In the genomic region with DNA sequence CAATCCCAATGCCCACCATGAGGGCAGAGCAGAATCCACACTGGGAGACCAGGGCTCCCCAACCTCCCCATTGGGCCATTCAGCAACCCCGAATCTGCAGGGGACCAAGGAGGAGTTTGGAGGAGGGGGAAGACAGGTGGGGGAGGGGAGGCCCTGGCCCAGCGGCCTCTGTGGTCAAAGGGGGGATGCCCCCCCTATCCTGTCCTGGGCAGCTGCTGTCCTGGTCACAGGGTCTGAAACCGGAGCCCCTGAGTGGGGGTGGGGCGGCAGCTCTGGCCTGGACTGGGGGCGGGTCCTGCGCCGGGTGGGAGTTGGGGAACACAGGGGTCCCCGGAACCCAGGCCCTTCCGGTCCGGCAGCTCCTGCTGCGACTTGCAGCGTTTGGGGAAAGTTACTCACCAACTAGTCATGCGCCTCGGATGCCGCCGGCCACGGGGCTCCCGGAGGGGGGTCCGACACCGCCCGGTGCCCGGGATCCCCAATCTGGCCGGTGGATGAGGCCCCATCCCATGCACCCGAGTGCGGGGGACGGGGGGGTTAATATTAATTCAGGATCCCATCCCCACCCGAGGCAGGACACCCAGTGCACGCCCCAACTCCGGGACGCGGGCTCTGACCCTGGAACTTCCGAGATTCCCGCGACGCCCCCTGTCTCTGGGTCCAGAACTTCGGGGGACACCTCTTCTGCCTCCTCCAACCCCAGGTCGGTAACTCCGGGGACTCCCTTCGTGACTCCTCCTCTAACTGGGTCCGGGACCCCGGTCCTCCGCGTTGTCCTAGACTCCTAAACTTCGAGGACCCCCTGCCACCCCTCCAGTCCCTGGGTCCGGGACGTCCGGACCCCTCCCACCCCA, we compare ENCODE assay signal across 1 cellular context.
TF ChIP-seq lines count a peak whose summit lies in the region.

No MANE protein-coding gene starts in this region.

TF ChIP-seq in GM23338, 12 proteins besides CTCF, POLR2A, EP300 and RAD21 (continued from another document):
- TF ChIP-seq, protein P1, sequence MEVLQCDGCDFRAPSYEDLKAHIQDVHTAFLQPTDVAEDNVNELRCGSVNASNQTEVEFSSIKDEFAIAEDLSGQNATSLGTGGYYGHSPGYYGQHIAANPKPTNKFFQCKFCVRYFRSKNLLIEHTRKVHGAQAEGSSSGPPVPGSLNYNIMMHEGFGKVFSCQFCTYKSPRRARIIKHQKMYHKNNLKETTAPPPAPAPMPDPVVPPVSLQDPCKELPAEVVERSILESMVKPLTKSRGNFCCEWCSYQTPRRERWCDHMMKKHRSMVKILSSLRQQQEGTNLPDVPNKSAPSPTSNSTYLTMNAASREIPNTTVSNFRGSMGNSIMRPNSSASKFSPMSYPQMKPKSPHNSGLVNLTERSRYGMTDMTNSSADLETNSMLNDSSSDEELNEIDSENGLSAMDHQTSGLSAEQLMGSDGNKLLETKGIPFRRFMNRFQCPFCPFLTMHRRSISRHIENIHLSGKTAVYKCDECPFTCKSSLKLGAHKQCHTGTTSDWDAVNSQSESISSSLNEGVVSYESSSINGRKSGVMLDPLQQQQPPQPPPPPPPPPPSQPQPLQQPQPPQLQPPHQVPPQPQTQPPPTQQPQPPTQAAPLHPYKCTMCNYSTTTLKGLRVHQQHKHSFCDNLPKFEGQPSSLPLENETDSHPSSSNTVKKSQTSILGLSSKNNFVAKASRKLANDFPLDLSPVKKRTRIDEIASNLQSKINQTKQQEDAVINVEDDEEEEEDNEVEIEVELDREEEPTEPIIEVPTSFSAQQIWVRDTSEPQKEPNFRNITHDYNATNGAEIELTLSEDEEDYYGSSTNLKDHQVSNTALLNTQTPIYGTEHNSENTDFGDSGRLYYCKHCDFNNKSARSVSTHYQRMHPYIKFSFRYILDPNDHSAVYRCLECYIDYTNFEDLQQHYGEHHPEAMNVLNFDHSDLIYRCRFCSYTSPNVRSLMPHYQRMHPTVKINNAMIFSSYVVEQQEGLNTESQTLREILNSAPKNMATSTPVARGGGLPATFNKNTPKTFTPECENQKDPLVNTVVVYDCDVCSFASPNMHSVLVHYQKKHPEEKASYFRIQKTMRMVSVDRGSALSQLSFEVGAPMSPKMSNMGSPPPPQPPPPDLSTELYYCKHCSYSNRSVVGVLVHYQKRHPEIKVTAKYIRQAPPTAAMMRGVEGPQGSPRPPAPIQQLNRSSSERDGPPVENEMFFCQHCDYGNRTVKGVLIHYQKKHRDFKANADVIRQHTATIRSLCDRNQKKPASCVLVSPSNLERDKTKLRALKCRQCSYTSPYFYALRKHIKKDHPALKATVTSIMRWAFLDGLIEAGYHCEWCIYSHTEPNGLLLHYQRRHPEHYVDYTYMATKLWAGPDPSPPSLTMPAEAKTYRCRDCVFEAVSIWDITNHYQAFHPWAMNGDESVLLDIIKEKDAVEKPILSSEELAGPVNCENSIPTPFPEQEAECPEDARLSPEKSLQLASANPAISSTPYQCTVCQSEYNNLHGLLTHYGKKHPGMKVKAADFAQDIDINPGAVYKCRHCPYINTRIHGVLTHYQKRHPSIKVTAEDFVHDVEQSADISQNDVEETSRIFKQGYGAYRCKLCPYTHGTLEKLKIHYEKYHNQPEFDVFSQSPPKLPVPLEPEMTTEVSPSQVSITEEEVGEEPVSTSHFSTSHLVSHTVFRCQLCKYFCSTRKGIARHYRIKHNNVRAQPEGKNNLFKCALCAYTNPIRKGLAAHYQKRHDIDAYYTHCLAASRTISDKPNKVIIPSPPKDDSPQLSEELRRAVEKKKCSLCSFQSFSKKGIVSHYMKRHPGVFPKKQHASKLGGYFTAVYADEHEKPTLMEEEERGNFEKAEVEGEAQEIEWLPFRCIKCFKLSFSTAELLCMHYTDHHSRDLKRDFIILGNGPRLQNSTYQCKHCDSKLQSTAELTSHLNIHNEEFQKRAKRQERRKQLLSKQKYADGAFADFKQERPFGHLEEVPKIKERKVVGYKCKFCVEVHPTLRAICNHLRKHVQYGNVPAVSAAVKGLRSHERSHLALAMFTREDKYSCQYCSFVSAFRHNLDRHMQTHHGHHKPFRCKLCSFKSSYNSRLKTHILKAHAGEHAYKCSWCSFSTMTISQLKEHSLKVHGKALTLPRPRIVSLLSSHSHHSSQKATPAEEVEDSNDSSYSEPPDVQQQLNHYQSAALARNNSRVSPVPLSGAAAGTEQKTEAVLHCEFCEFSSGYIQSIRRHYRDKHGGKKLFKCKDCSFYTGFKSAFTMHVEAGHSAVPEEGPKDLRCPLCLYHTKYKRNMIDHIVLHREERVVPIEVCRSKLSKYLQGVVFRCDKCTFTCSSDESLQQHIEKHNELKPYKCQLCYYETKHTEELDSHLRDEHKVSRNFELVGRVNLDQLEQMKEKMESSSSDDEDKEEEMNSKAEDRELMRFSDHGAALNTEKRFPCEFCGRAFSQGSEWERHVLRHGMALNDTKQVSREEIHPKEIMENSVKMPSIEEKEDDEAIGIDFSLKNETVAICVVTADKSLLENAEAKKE (CRISPR knock-in tag; IDR thresholded peaks at IDR 0.05), result no peak
- TF ChIP-seq JUNB (IDR thresholded peaks at IDR 0.05; ENCODE audit: unreplicated experiment) (no peak), POLR2AphosphoS5 (IDR thresholded peaks at IDR 0.05; ENCODE audit: low read depth) (peak; percentile 42; the same call in 1 of the 2 replicates), NANOG (IDR thresholded peaks at IDR 0.05; ENCODE audit: borderline replicate concordance) (no peak)
